Comparison of ENCODE assay signal across 24 cellular contexts in genomic region chr1:226512076-226512728, GRCh38. TPM values are rescaled to one million over a fixed set of nuclear protein-coding genes. Genes with fewer than 3 reads are reported as not detected.
A peak's percentile ranks its signal among the peaks of the same experiment; 100 is the strongest.
DNase-seq lines count a peak whose midpoint lies in the region; ATAC-seq and TF ChIP-seq lines count a peak whose summit lies in the region.
"Had no signal": no experiment of that assay in that cellular context is flagged by ENCODE, and none has a peak within 500 bp of the region (broad histone marks: within the 10 kb centered on the region; RNA-seq: fewer than 3 reads in every experiment).

No MANE protein-coding gene starts in this region.

- no peaks in the 10 kb centered on the region for H3K79me1 ChIP-seq in mesendoderm (ENCODE audit: low read length)

- H3K18ac ChIP-seq in mesendoderm (ENCODE audit: low read length): no peak overlapping the region

- TF ChIP-seq CTCF in PC-3 (conservative IDR thresholded peaks at IDR 0.05; ENCODE audit: low read depth, low read length) (no peak), epithelial cell of esophagus (IDR thresholded peaks at IDR 0.05; ENCODE audit: insufficient read depth, low read depth, low read length, missing control alignments) (no peak)

- no peaks in the 10 kb centered on the region for H3K36me3 ChIP-seq in PC-3 (ENCODE audit: low read depth, low read length)
- no peaks in the 10 kb centered on the region for H3K36me3 ChIP-seq in mesendoderm (ENCODE audit: control insufficient read depth, insufficient read depth, low read length)
- H3K36me3 ChIP-seq: BLaER1, MG63, Peyer's patch had no signal

- no peaks in the 10 kb centered on the region for H4K20me1 ChIP-seq in PC-3 (ENCODE audit: low read length)
- H4K20me1 ChIP-seq: BLaER1 had no signal

- DNase-seq in Daoy (ENCODE audit: low read depth) (peak; percentile 30), PC-3 (peak; percentile 87), epithelial cell of esophagus (ENCODE audit: low read depth) (peak; percentile 71), mesendoderm (peak; percentile 85), DMS79 (lab: John Stamatoyannopoulos, UW) (no peak), KG1 (lab: John Stamatoyannopoulos, UW) (no peak)
- DNase-seq in stimulated activated CD4-positive, alpha-beta T cell treated with anti-CD3 and anti-CD28 coated beads, Interleukin-4, amount 100 ng/mL, for 24 hours: no peak
- DNase-seq: DND-41, GF-D8, HFFc6, MG63, NCI-H1092, NCI-H146, NCI-H2081, NCI-H510A, NCI-H82, Peyer's patch, SHP77 treated with DMSO at 0.1 percent for 48 hours had no signal

- H2BK15ac ChIP-seq in mesendoderm (replicated peaks; ENCODE audit: low read depth): no peak overlapping the region

- H2AK5ac ChIP-seq in mesendoderm (ENCODE audit: low read length): no peak overlapping the region

- no peaks in the 10 kb centered on the region for H3K9me2 ChIP-seq in PC-3 (replicated peaks; ENCODE audit: low read length)

- H2BK5ac ChIP-seq in mesendoderm (ENCODE audit: low read length): no peak overlapping the region

- no peaks in the 10 kb centered on the region for H3K9me3 Mint-ChIP-seq in activated T-helper 17 cell treated with anti-CD3 and anti-CD28 coated beads, Interleukin-2, amount 50 U/mL, for 72 hours
- H3K9me3 Mint-ChIP-seq: CD8-positive, alpha-beta T cell; HFFc6 had no signal

- H3K4ac ChIP-seq in mesendoderm (ENCODE audit: low read depth, low read length): no peak overlapping the region

- no peak overlapping the region for H3K27ac Mint-ChIP-seq in activated T-helper 17 cell treated with anti-CD3 and anti-CD28 coated beads, Interleukin-2, amount 50 U/mL, for 72 hours
- H3K27ac Mint-ChIP-seq: CD8-positive, alpha-beta T cell; HFFc6 had no signal

- no peaks in the 10 kb centered on the region for H3K9me3 ChIP-seq in PC-3 (ENCODE audit: low read length)
- H3K9me3 ChIP-seq: BLaER1, MG63, Peyer's patch had no signal

- no peaks in the 10 kb centered on the region for H3K36me3 Mint-ChIP-seq in activated T-helper 17 cell treated with anti-CD3 and anti-CD28 coated beads, Interleukin-2, amount 50 U/mL, for 72 hours (ENCODE audit: low read depth)
- H3K36me3 Mint-ChIP-seq: CD8-positive, alpha-beta T cell had no signal

- POLR2A ChIA-PET in PC-3 (lab: Charles Lee; ENCODE audit: unreplicated experiment): interaction anchor here (0.6 kb wide), 1 partner anchor 845 kb away, joined by 6 read pairs; no protein-coding TSS in a partner anchor

- no peak overlapping the region for H4K8ac ChIP-seq in mesendoderm (ENCODE audit: low read depth, low read length)

- no peak overlapping the region for H2BK120ac ChIP-seq in mesendoderm (ENCODE audit: low read depth, low read length)

- H3K9ac ChIP-seq in PC-3 (ENCODE audit: low read length): no peak overlapping the region
- H3K9ac ChIP-seq in mesendoderm (ENCODE audit: low read length): no peak overlapping the region
- H3K9ac ChIP-seq: BLaER1, KMS-11 had no signal

- no CpG with 5 or more reads among the region's 2 CpGs for WGBS in mesendoderm (ENCODE audit: extremely low coverage, insufficient coverage, low lambda C conversion rate)

- BruUV-seq in PC-3 (replicated peaks; lab: Mats Ljungman, UMichigan): no TSS peak

- ATAC-seq in PC-3: peak; percentile 60; the same call in 1 of the 2 replicates
- no peak for ATAC-seq in activated T-helper 17 cell treated with anti-CD3 and anti-CD28 coated beads, Interleukin-2, amount 50 U/mL, for 72 hours (replicated peaks)
- ATAC-seq: CD8-positive, alpha-beta T cell; HepG2 had no signal

- H3K4me3 ChIP-seq in PC-3 (ENCODE audit: low read length) (no peak overlapping the region), epithelial cell of esophagus (ENCODE audit: low read length) (no peak overlapping the region), mesendoderm (ENCODE audit: low read length) (no peak overlapping the region)
- H3K4me3 ChIP-seq: BLaER1, MG63, Peyer's patch had no signal

- H2AFZ ChIP-seq in PC-3 (ENCODE audit: low read length): no peak overlapping the region

- CTCF ChIA-PET in PC-3 (lab: Charles Lee): no interaction called here

- H3K27me3 Mint-ChIP-seq in activated T-helper 17 cell treated with anti-CD3 and anti-CD28 coated beads, Interleukin-2, amount 50 U/mL, for 72 hours: peaks cover 22% of the 10 kb centered on the region

- intact Hi-C loops in PC-3 (cut with micrococcal nuclease): no loop called here

- no peaks in the 10 kb centered on the region for H3K79me2 ChIP-seq in PC-3 (ENCODE audit: low read length)
- H3K79me2 ChIP-seq in mesendoderm (ENCODE audit: control insufficient read depth, insufficient read depth, low read length): no peaks in the 10 kb centered on the region

- H3K4me1 ChIP-seq in PC-3 (ENCODE audit: insufficient read depth, low read length) (peaks cover 9% of the 10 kb centered on the region; the same call in 1 of the 2 replicates), mesendoderm (ENCODE audit: control insufficient read depth, low read depth, low read length) (no peaks in the 10 kb centered on the region)
- H3K4me1 ChIP-seq: Peyer's patch had no signal

- no peak overlapping the region for H4K5ac ChIP-seq in mesendoderm (ENCODE audit: low read length)

- H3K27ac ChIP-seq in PC-3 (ENCODE audit: low read length): no peak overlapping the region
- H3K27ac ChIP-seq in mesendoderm (ENCODE audit: low read depth, low read length): no peak overlapping the region
- H3K27ac ChIP-seq: BLaER1, KMS-11, Peyer's patch had no signal

- H3F3A ChIP-seq in PC-3 (ENCODE audit: low read length, unreplicated experiment): no peaks in the 10 kb centered on the region

- H3K27me3 ChIP-seq in PC-3 (ENCODE audit: low read length): peaks cover 25% of the 10 kb centered on the region
- peaks cover 3% of the 10 kb centered on the region for H3K27me3 ChIP-seq in mesendoderm (ENCODE audit: insufficient read depth, low read length, poor library complexity)
- H3K27me3 ChIP-seq: BLaER1, Peyer's patch had no signal

- H3K4me3 Mint-ChIP-seq in activated T-helper 17 cell treated with anti-CD3 and anti-CD28 coated beads, Interleukin-2, amount 50 U/mL, for 72 hours: no peak overlapping the region
- H3K4me3 Mint-ChIP-seq: CD8-positive, alpha-beta T cell; HFFc6 had no signal

- H3K23ac ChIP-seq in mesendoderm (ENCODE audit: low read length): no peak overlapping the region

- no peak overlapping the region for H3K56ac ChIP-seq in mesendoderm (ENCODE audit: low read length)

- H3K4me1 Mint-ChIP-seq in activated T-helper 17 cell treated with anti-CD3 and anti-CD28 coated beads, Interleukin-2, amount 50 U/mL, for 72 hours: no peaks in the 10 kb centered on the region

- 0 out of 2 replicates have a peak overlapping the region, but pooled peaks have one; percentile 5 for H3K4me2 ChIP-seq in PC-3 (ENCODE audit: low read length)
- no peak overlapping the region for H3K4me2 ChIP-seq in mesendoderm (ENCODE audit: low read length)
- H3K4me2 ChIP-seq: BLaER1, KMS-11 had no signal

RNA-seq across cellular contexts. Expression of gene STUM, which starts 36.4 kb away (rescaled TPM):
- total RNA-seq in Daoy (2014; rRNA removed; shearing (Covaris generic)): 0.45 TPM in 1 of 2 replicates, not detected in the other
- total RNA-seq in PC-3 (2014; rRNA removed): 0.40 and 0.58 TPM in 2 replicates
- polyA plus RNA-seq in mesendoderm (2013, experiment 1 of 2): 0.25 TPM
- 0.22 TPM for polyA plus RNA-seq in mesendoderm (2013, experiment 2 of 2)
- total RNA-seq in activated T-helper 17 cell treated with anti-CD3 and anti-CD28 coated beads, Interleukin-2, amount 50 U/mL, for 72 hours: not detected
- total RNA-seq: CD8-positive, alpha-beta T cell; H4; HepG2; HFFc6 had no signal
- polyA plus RNA-seq: HepG2 had no signal

Comparison
In these comparisons a context has a peak if more than half of its experiments do, and no peak if none do; other contexts are left out.
1. DNase-seq: peak in Daoy (single experiment), PC-3 (single experiment), epithelial cell of esophagus (single experiment) and mesendoderm (single experiment); none in stimulated activated CD4-positive, alpha-beta T cell treated with anti-CD3 and anti-CD28 coated beads, Interleukin-4, amount 100 ng/mL, for 24 hours (single experiment), DMS79 (single experiment) and KG1 (single experiment).